ENCODE assay signal across 15 cellular contexts in genomic region chr4:56475917-56476316, GRCh38. TPM values are rescaled to one million over a fixed set of nuclear protein-coding genes. Genes with fewer than 3 reads are reported as not detected.
DNase-seq lines count a peak whose midpoint lies in the region; ATAC-seq and TF ChIP-seq lines count a peak whose summit lies in the region.
"Had no signal": no experiment of that assay in that cellular context is flagged by ENCODE, and none has a peak within 500 bp of the region (broad histone marks: within the 10 kb centered on the region; RNA-seq: fewer than 3 reads in every experiment).

No MANE protein-coding gene starts in this region.

- H3K27me3 ChIP-seq in left ventricle myocardium inferior (ENCODE audit: low read depth) = no peaks in the 10 kb centered on the region

- no peaks in the 10 kb centered on the region for H3K9me3 Mint-ChIP-seq in central memory CD8-positive, alpha-beta T cell
- H3K9me3 Mint-ChIP-seq in progenitor cell of endocrine pancreas (ENCODE audit: low read depth) = no peaks in the 10 kb centered on the region
- H3K9me3 Mint-ChIP-seq in activated naive CD4-positive, alpha-beta T cell treated with anti-CD3 and anti-CD28 coated beads, Interleukin-2, amount 50 U/mL, for 72 hours = no peaks in the 10 kb centered on the region
- H3K9me3 Mint-ChIP-seq: activated CD8-positive, alpha-beta T cell treated with anti-CD3 and anti-CD28 coated beads for 36 hours; nephron progenitor cell; T-helper 1 cell treated with Interleukin-12 subunit alpha and Interleukin-12 subunit beta and Interleukin-4 antibody, amounts not matched to agents 30 μg/mL and 1 μg/mL, for 36 hours had no signal

- peaks cover 80% of the 10 kb centered on the region for H3K36me3 Mint-ChIP-seq in central memory CD8-positive, alpha-beta T cell (ENCODE audit: insufficient read depth)
- H3K36me3 Mint-ChIP-seq in progenitor cell of endocrine pancreas (ENCODE audit: insufficient read depth) = peaks cover 32% of the 10 kb centered on the region
- peaks cover 4 to 21% of the 10 kb centered on the region in 2 donors for H3K36me3 Mint-ChIP-seq in activated naive CD4-positive, alpha-beta T cell treated with anti-CD3 and anti-CD28 coated beads, Interleukin-2, amount 50 U/mL, for 72 hours

- no peaks in the 10 kb centered on the region for H3K9me3 ChIP-seq in left ventricle myocardium inferior (replicated peaks)

- H3K4me3 Mint-ChIP-seq in central memory CD8-positive, alpha-beta T cell = no peak overlapping the region
- H3K4me3 Mint-ChIP-seq in progenitor cell of endocrine pancreas (ENCODE audit: low read depth) = no peak overlapping the region
- H3K4me3 Mint-ChIP-seq: activated CD8-positive, alpha-beta T cell treated with anti-CD3 and anti-CD28 coated beads for 36 hours; nephron progenitor cell; T-helper 1 cell treated with Interleukin-12 subunit alpha and Interleukin-12 subunit beta and Interleukin-4 antibody, amounts not matched to agents 30 μg/mL and 1 μg/mL, for 36 hours had no signal

- H3K27me3 Mint-ChIP-seq in central memory CD8-positive, alpha-beta T cell = no peaks in the 10 kb centered on the region
- H3K27me3 Mint-ChIP-seq in progenitor cell of endocrine pancreas = no peaks in the 10 kb centered on the region
- H3K27me3 Mint-ChIP-seq: activated CD8-positive, alpha-beta T cell treated with anti-CD3 and anti-CD28 coated beads for 36 hours had no signal

- intact Hi-C loops in left ventricle myocardium inferior (cut with micrococcal nuclease) = no loop called here

- no peak for DNase-seq in central memory CD8-positive, alpha-beta T cell (ENCODE audit: low spot score in 2 of 2)
- no peak for DNase-seq in progenitor cell of endocrine pancreas (ENCODE audit: low spot score, unreplicated experiment)
- DNase-seq in left ventricle myocardium inferior = no peak
- no peak for DNase-seq in NCI-H1092 treated with DMSO at 0.1 percent for 48 hours (lab: John Stamatoyannopoulos, UW)
- DNase-seq in activated naive CD4-positive, alpha-beta T cell treated with anti-CD3 and anti-CD28 coated beads, Interleukin-2, amount 50 U/mL, for 72 hours (ENCODE audit: low spot score in 2 of 2) = no peak
- DNase-seq: activated CD8-positive, alpha-beta T cell treated with anti-CD3 and anti-CD28 coated beads for 36 hours; activated naive CD4-positive, alpha-beta T cell treated with Interleukin-2 at 50 U/mL for 16 hours; GDM1; head of caudate nucleus; nephron progenitor cell had no signal

- peak; percentile 84 for ATAC-seq in GM18907 (IDR thresholded peaks at IDR 0.05; ENCODE audit: unreplicated experiment)
- peak; percentile 71 for ATAC-seq in GM21528 (IDR thresholded peaks at IDR 0.05; ENCODE audit: low FRiP score, unreplicated experiment)
- ATAC-seq in HG03103 (IDR thresholded peaks at IDR 0.05; ENCODE audit: low read depth, unreplicated experiment) = peak; percentile 90
- no peak for ATAC-seq in central memory CD8-positive, alpha-beta T cell (replicated peaks; ENCODE audit: extremely low read depth, poor library complexity, severe bottlenecking)
- no peak for ATAC-seq in activated naive CD4-positive, alpha-beta T cell treated with anti-CD3 and anti-CD28 coated beads, Interleukin-2, amount 50 U/mL, for 72 hours
- ATAC-seq: activated CD8-positive, alpha-beta T cell treated with anti-CD3 and anti-CD28 coated beads for 36 hours had no signal

- no peak overlapping the region for H3K27ac ChIP-seq in left ventricle myocardium inferior (replicated peaks)
- H3K27ac ChIP-seq: C4-2B had no signal

- TF ChIP-seq CTCF in progenitor cell of endocrine pancreas (IDR thresholded peaks at IDR 0.05; ENCODE audit: unreplicated experiment) (no peak), left ventricle myocardium inferior (IDR thresholded peaks at IDR 0.05; ENCODE audit: borderline replicate concordance) (no peak)

- no peaks in the 10 kb centered on the region for H3K4me1 Mint-ChIP-seq in central memory CD8-positive, alpha-beta T cell
- H3K4me1 Mint-ChIP-seq in progenitor cell of endocrine pancreas (ENCODE audit: low read depth) = no peaks in the 10 kb centered on the region
- H3K4me1 Mint-ChIP-seq: nephron progenitor cell had no signal

- peaks cover 99% of the 10 kb centered on the region for H3K36me3 ChIP-seq in left ventricle myocardium inferior

- no peaks in the 10 kb centered on the region for H3K4me1 ChIP-seq in left ventricle myocardium inferior

- peak overlapping the region; percentile 46 for H3K27ac Mint-ChIP-seq in central memory CD8-positive, alpha-beta T cell (ENCODE audit: low read depth)
- no peak overlapping the region for H3K27ac Mint-ChIP-seq in progenitor cell of endocrine pancreas
- no peak overlapping the region for H3K27ac Mint-ChIP-seq in activated naive CD4-positive, alpha-beta T cell treated with anti-CD3 and anti-CD28 coated beads, Interleukin-2, amount 50 U/mL, for 72 hours
- H3K27ac Mint-ChIP-seq: activated CD8-positive, alpha-beta T cell treated with anti-CD3 and anti-CD28 coated beads for 36 hours; nephron progenitor cell; T-helper 1 cell treated with Interleukin-12 subunit alpha and Interleukin-12 subunit beta and Interleukin-4 antibody, amounts not matched to agents 30 μg/mL and 1 μg/mL, for 36 hours had no signal

- H3K4me3 ChIP-seq in left ventricle myocardium inferior = no peak overlapping the region

RNA-seq across cellular contexts. Expression of gene SRP72, which starts 8.5 kb away (rescaled TPM):
- total RNA-seq in progenitor cell of endocrine pancreas (119 and 120 TPM in 2 replicates), left ventricle myocardium inferior (32.6 TPM)
- 100 to 1,000 TPM; 152 to 179 TPM for total RNA-seq in activated naive CD4-positive, alpha-beta T cell treated with anti-CD3 and anti-CD28 coated beads, Interleukin-2, amount 50 U/mL, for 72 hours

RNA-seq across cellular contexts. Expression of gene ARL9, which starts 29.7 kb away (rescaled TPM):
- total RNA-seq in progenitor cell of endocrine pancreas = 0.19 and 0.38 TPM in 2 replicates
- total RNA-seq in left ventricle myocardium inferior = not detected
- total RNA-seq in activated naive CD4-positive, alpha-beta T cell treated with anti-CD3 and anti-CD28 coated beads, Interleukin-2, amount 50 U/mL, for 72 hours = under 1 TPM in 1 of 2 donors, not detected in 1; 0.35 TPM

RNA-seq across cellular contexts. Expression of gene PAICS, which starts 39.9 kb away (rescaled TPM):
- total RNA-seq in progenitor cell of endocrine pancreas = 131 and 138 TPM in 2 replicates
- 26.6 TPM for total RNA-seq in left ventricle myocardium inferior
- total RNA-seq in activated naive CD4-positive, alpha-beta T cell treated with anti-CD3 and anti-CD28 coated beads, Interleukin-2, amount 50 U/mL, for 72 hours = 100 to 1,000 TPM; 248 to 387 TPM

RNA-seq across cellular contexts. Expression of gene PPAT, which starts 40.5 kb away (rescaled TPM):
- total RNA-seq in progenitor cell of endocrine pancreas (23.5 and 24.4 TPM in 2 replicates), left ventricle myocardium inferior (3.4 TPM)
- 10 to 100 TPM; 34.4 to 50.8 TPM for total RNA-seq in activated naive CD4-positive, alpha-beta T cell treated with anti-CD3 and anti-CD28 coated beads, Interleukin-2, amount 50 U/mL, for 72 hours

Comparison
In these comparisons a context has a peak if more than half of its experiments do, and no peak if none do; other contexts are left out.
1. ATAC-seq: peak in GM18907 (single experiment), GM21528 (single experiment) and HG03103 (single experiment); none in central memory CD8-positive, alpha-beta T cell (single experiment) and activated naive CD4-positive, alpha-beta T cell treated with anti-CD3 and anti-CD28 coated beads, Interleukin-2, amount 50 U/mL, for 72 hours (0 of 2).